23 cellular contexts compared by ENCODE assay signal in the genomic region with DNA sequence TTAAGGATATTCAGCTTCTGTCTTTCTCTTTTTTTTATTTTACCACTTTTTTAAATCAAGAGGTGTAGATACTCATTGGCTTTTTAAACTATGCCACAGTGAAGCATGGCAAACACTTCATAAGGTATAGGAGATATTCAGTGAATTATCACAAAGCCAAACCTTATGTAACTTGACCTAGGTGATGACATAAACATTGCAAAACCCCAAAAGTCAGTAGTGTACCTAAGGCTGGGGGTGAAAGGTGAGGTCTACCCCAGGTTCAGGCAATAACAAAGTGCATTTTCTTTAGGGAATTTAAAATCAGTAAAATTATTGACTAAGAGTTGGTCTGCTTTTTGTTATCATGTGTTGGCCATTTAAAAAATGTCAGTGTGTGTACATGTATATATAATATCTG.
"Had no signal": no experiment of that assay in that cellular context is flagged by ENCODE, and none has a peak within 500 bp of the region (broad histone marks: within the 10 kb centered on the region; RNA-seq: fewer than 3 reads in every experiment).

No MANE protein-coding gene starts in this region.

- H3K9me3 ChIP-seq: SK-N-SH had no signal

- H3K4me3 ChIP-seq: K562 had no signal

- H3K27ac ChIP-seq: KMS-11, RWPE1 had no signal

- DNase-seq: Kasumi-1, MV-4-11, NCI-H1092, NCI-H1105 treated with DMSO at 0.1 percent for 48 hours, NCI-H1417 treated with DMSO at 0.1 percent for 48 hours, NCI-H146, NCI-H1694 treated with DMSO at 0.1 percent for 48 hours, NCI-H1930, NCI-H2081, NCI-H2107, NCI-H2171, NCI-H226, NCI-H446, NCI-H510A, NCI-H524 treated with DMSO at 0.1 percent for 48 hours, NCI-H774, SHP77, SK-N-SH, SW 1271 had no signal

- FAIRE-seq: K562 had no signal

- ATAC-seq: K562, Panc1 had no signal
